ENCODE assay signal across 34 cellular contexts in genomic region chr10:23204773-23205172, GRCh38. TPM values are rescaled to one million over a fixed set of nuclear protein-coding genes. Genes with fewer than 3 reads are reported as not detected.
"Had no signal": no experiment of that assay in that cellular context is flagged by ENCODE, and none has a peak within 500 bp of the region (broad histone marks: within the 10 kb centered on the region; RNA-seq: fewer than 3 reads in every experiment).

No MANE protein-coding gene starts in this region.

- H3K9me3 ChIP-seq: gastrocnemius medialis, right lobe of liver, testis, transverse colon had no signal

- DNase-seq: activated CD4-positive, alpha-beta memory T cell treated with anti-CD3 and anti-CD28 coated beads for 36 hours; activated CD4-positive, alpha-beta T cell treated with anti-CD3 and anti-CD28 coated beads, Interleukin-2, amount 10 ng/mL, durations not matched to agents 24 days and 14 days; activated CD8-positive, alpha-beta memory T cell treated with anti-CD3 and anti-CD28 coated beads, Interleukin-2, amount 50 U/mL, for 4 hours; activated effector memory CD4-positive, alpha-beta T cell treated with anti-CD3 and anti-CD28 coated beads, Interleukin-2, amount 50 U/mL, for 16 hours; activated naive CD4-positive, alpha-beta T cell treated with anti-CD3 and anti-CD28 coated beads, Interleukin-2, amount 50 U/mL, for 16 hours; activated T-cell treated with anti-CD3 and anti-CD28 coated beads, Interleukin-2, amount 50 U/mL, for 1 hour; amniotic stem cell; dermis blood vessel endothelial cell; effector CD8-positive, alpha-beta T cell; erythroblast; gastrocnemius medialis; glutamatergic neuron; immature natural killer cell; kidney; left colon; mammary epithelial cell; naive B cell; occipital lobe; posterior cingulate gyrus; right lobe of liver; stimulated activated CD4-positive, alpha-beta T cell treated with anti-CD3 and anti-CD28 coated beads, Interleukin-12 subunit alpha, Interleukin-12 subunit beta, amount 100 ng/mL, for 4 hours; stimulated activated CD4-positive, alpha-beta T cell treated with anti-CD3 and anti-CD28 coated beads, Interleukin-4, amount 100 ng/mL, for 1 hour; stimulated activated naive CD8-positive, alpha-beta T cell treated with anti-CD3 and anti-CD28 coated beads, Interleukin-15, Interleukin-2, amounts not matched to agents 100 U/mL and 50 U/mL, for 24 hours; T-helper 9 cell; testis; transverse colon had no signal

- H3K27me3 ChIP-seq: testis had no signal

- H3K4me1 ChIP-seq: gastrocnemius medialis, right lobe of liver, testis, transverse colon had no signal

- H3K27ac ChIP-seq: gastrocnemius medialis, right lobe of liver, testis, transverse colon, VCaP had no signal

- H3K36me3 ChIP-seq: gastrocnemius medialis, right lobe of liver, transverse colon had no signal

- H3K4me3 ChIP-seq: gastrocnemius medialis, right lobe of liver, testis, transverse colon had no signal

RNA-seq across cellular contexts. Expression of gene PTF1A, which starts 12.7 kb away (rescaled TPM):
- total RNA-seq: activated CD4-positive, alpha-beta memory T cell treated with anti-CD3 and anti-CD28 coated beads for 36 hours; activated CD4-positive, alpha-beta T cell treated with anti-CD3 and anti-CD28 coated beads, Interleukin-2, amount 10 ng/mL, durations not matched to agents 24 days and 14 days; activated CD8-positive, alpha-beta memory T cell treated with anti-CD3 and anti-CD28 coated beads for 36 hours; activated T-helper 1 cell treated with anti-CD3 and anti-CD28 coated beads, Interleukin-12 subunit alpha, Interleukin-12 subunit beta, Interleukin-2, Interleukin-4 antibody, amounts not matched to agents 30 ng/mL and 10 ng/mL and 1 ng/mL, durations not matched to agents 14 hours and 24 hours and 36 hours; bronchial epithelial cell; dermis blood vessel endothelial cell; gastrocnemius medialis; kidney; left colon; liver; mammary epithelial cell; mesothelial cell of epicardium; occipital lobe; right lobe of liver; skeletal muscle tissue; transverse colon had no signal
- polyA plus RNA-seq: immature natural killer cell, liver, mammary epithelial cell, neural cell had no signal
